In genomic region chr9:104747245-104747564, GRCh38 we compare ENCODE assay signal across 1 cellular context.
TF ChIP-seq lines count a peak whose summit lies in the region.

No MANE protein-coding gene starts in this region.

TF ChIP-seq in HepG2, 621 proteins besides CTCF, POLR2A, EP300 and RAD21:
- TF ChIP-seq ZNF687 (CRISPR knock-in tag; IDR thresholded peaks at IDR 0.05) (no peak), ZNF430 (CRISPR knock-in tag; IDR thresholded peaks at IDR 0.05) (no peak), ZMYM3 (CRISPR knock-in tag; IDR thresholded peaks at IDR 0.05) (no peak), NBN (conservative IDR thresholded peaks at IDR 0.05) (no peak), PITX1 (CRISPR knock-in tag; IDR thresholded peaks at IDR 0.05) (no peak), SP1 (IDR thresholded peaks at IDR 0.05) (no peak), SP1 (CRISPR knock-in tag; IDR thresholded peaks at IDR 0.05) (no peak), RXRA (CRISPR knock-in tag; IDR thresholded peaks at IDR 0.05) (no peak), TFDP1 (CRISPR knock-in tag; IDR thresholded peaks at IDR 0.05; ENCODE audit: borderline replicate concordance) (no peak), HOXD1 (CRISPR knock-in tag; IDR thresholded peaks at IDR 0.05) (no peak), HMG20A (CRISPR knock-in tag; IDR thresholded peaks at IDR 0.05; ENCODE audit: borderline replicate concordance) (no peak; the same call in 1 of the 2 replicates), ZNF580 (CRISPR knock-in tag; IDR thresholded peaks at IDR 0.05; ENCODE audit: borderline replicate concordance, low read depth) (0 out of 2 replicates have a peak, but pooled peaks have one; percentile 8), AKNA (CRISPR knock-in tag; IDR thresholded peaks at IDR 0.05; ENCODE audit: borderline replicate concordance) (no peak), ZNF160 (CRISPR knock-in tag; IDR thresholded peaks at IDR 0.05) (no peak), NR2F1 (CRISPR knock-in tag; IDR thresholded peaks at IDR 0.05) (no peak), ZNF432 (CRISPR knock-in tag; IDR thresholded peaks at IDR 0.05; ENCODE audit: borderline replicate concordance) (no peak), ZNF646 (CRISPR knock-in tag; IDR thresholded peaks at IDR 0.05) (peak; percentile 73; the same call in 1 of the 2 replicates), SYNCRIP (IDR thresholded peaks at IDR 0.05; ENCODE audit: insufficient read depth, low read depth, low read length) (no peak), CREB1 (IDR thresholded peaks at IDR 0.05) (no peak), CREB1 (CRISPR knock-in tag; IDR thresholded peaks at IDR 0.05) (no peak), ZNF552 (CRISPR knock-in tag; IDR thresholded peaks at IDR 0.05; ENCODE audit: borderline replicate concordance) (no peak), ZBTB38 (CRISPR knock-in tag; IDR thresholded peaks at IDR 0.05) (no peak), SIX1 (CRISPR knock-in tag; IDR thresholded peaks at IDR 0.05; ENCODE audit: borderline replicate concordance) (no peak), CBX5 (CRISPR knock-in tag; IDR thresholded peaks at IDR 0.05; ENCODE audit: borderline replicate concordance) (no peak), HINFP (CRISPR knock-in tag; IDR thresholded peaks at IDR 0.05; ENCODE audit: low read depth) (0 out of 2 replicates have a peak, but pooled peaks have one; percentile 6), HIVEP1 (CRISPR knock-in tag; IDR thresholded peaks at IDR 0.05) (no peak), MTERF4 (CRISPR knock-in tag; IDR thresholded peaks at IDR 0.05) (no peak), SMC3 (IDR thresholded peaks at IDR 0.05; ENCODE audit: low read length) (no peak), IRF2 (CRISPR knock-in tag; IDR thresholded peaks at IDR 0.05) (0 out of 2 replicates have a peak, but pooled peaks have one; percentile 14), SRSF1 (optimal IDR thresholded peaks at IDR 0.05; ENCODE audit: low read depth, low read length) (no peak), ZFYVE20 (CRISPR knock-in tag; IDR thresholded peaks at IDR 0.05; ENCODE audit: borderline replicate concordance, low read depth) (no peak), MEF2D (CRISPR knock-in tag; IDR thresholded peaks at IDR 0.05) (no peak), TCF12 (IDR thresholded peaks at IDR 0.05) (no peak), TCF12 (CRISPR knock-in tag; IDR thresholded peaks at IDR 0.05) (no peak)
- TF ChIP-seq, protein P1, sequence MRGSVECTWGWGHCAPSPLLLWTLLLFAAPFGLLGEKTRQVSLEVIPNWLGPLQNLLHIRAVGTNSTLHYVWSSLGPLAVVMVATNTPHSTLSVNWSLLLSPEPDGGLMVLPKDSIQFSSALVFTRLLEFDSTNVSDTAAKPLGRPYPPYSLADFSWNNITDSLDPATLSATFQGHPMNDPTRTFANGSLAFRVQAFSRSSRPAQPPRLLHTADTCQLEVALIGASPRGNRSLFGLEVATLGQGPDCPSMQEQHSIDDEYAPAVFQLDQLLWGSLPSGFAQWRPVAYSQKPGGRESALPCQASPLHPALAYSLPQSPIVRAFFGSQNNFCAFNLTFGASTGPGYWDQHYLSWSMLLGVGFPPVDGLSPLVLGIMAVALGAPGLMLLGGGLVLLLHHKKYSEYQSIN (CRISPR knock-in tag; IDR thresholded peaks at IDR 0.05; ENCODE audit: borderline replicate concordance): no peak
- TF ChIP-seq, protein P2, sequence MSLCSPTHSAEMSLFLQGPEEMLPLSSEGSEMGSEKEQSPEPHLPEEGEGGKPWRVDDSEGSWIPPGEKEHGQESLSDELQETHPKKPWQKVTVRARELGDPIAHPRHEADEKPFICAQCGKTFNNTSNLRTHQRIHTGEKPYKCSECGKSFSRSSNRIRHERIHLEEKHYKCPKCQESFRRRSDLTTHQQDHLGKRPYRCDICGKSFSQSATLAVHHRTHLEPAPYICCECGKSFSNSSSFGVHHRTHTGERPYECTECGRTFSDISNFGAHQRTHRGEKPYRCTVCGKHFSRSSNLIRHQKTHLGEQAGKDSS (CRISPR knock-in tag; IDR thresholded peaks at IDR 0.05; ENCODE audit: borderline replicate concordance, low read depth): no peak
- TF ChIP-seq, protein P3, sequence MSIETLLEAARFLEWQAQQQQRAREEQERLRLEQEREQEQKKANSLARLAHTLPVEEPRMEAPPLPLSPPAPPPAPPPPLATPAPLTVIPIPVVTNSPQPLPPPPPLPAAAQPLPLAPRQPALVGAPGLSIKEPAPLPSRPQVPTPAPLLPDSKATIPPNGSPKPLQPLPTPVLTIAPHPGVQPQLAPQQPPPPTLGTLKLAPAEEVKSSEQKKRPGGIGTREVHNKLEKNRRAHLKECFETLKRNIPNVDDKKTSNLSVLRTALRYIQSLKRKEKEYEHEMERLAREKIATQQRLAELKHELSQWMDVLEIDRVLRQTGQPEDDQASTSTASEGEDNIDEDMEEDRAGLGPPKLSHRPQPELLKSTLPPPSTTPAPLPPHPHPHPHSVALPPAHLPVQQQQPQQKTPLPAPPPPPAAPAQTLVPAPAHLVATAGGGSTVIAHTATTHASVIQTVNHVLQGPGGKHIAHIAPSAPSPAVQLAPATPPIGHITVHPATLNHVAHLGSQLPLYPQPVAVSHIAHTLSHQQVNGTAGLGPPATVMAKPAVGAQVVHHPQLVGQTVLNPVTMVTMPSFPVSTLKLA (IDR thresholded peaks at IDR 0.05): no peak
